Comparison of ENCODE assay signal across 8 cellular contexts in the genomic region with DNA sequence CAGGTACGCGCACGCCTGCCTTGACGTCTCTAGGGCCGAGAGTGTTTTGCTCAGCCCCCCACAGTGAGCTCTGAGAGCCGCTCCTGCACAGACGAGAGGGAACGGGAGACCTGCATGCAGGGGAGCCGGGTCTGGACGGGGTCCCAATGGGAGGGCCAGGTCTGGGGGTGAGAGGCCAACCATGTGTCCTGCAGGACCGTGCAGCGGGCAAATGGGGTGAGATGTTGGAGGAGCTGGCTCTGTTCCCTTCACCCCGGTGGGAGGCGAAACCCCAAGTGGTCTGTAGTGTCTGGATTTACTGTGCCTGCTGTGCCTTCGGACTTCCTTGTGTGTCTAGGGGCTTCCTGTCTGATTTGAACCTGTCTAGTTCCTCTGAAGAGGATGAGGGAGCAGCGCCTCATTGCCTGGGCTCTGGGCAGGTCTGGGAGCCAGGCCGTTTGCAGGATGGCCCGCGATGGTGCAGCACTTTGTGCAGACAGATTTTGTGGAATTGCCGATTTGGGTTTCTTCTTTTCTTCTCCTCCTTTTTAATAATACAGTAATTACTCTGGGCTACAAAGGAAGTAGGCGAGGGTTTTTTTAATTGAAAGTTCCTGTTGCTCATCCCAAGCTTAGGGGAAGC. TPM values are rescaled to one million over a fixed set of nuclear protein-coding genes. Genes with fewer than 3 reads are reported as not detected.
A peak's percentile ranks its signal among the peaks of the same experiment; 100 is the strongest.
DNase-seq lines count a peak whose midpoint lies in the region; ATAC-seq and TF ChIP-seq lines count a peak whose summit lies in the region.

No MANE protein-coding gene starts in this region.

- H4K20me1 ChIP-seq in DOHH2 (ENCODE audit: control insufficient read depth, insufficient read depth, low read depth, low read length) = peaks cover 23% of the 10 kb centered on the region; the same call in 1 of the 2 replicates

- H3K27ac ChIP-seq in DOHH2 (ENCODE audit: low read depth, low read length) (peak overlapping the region; percentile 81), duodenal mucosa (ENCODE audit: low read depth, low read length) (peak overlapping the region; percentile 25), neuronal stem cell (replicated peaks; ENCODE audit: low read length) (peak overlapping the region; percentile 87)

- no peaks in the 10 kb centered on the region for H3K27me3 ChIP-seq in DOHH2 (ENCODE audit: control insufficient read depth, low read length)
- H3K27me3 ChIP-seq in duodenal mucosa (ENCODE audit: control insufficient read depth in 1 of 2, insufficient read depth in 2 of 2, low read length in 2 of 2) = no peaks in the 10 kb centered on the region
- H3K27me3 ChIP-seq in neuronal stem cell (ENCODE audit: control insufficient read depth in 3 of 3, insufficient read depth in 3 of 3, low read depth in 1 of 3, low read length in 3 of 3) = no peaks in the 10 kb centered on the region

- H3K23ac ChIP-seq in neuronal stem cell (ENCODE audit: low read depth, low read length, poor library complexity) = peak overlapping the region; percentile 99

- peaks cover 64% of the 10 kb centered on the region for H3K79me2 ChIP-seq in DOHH2 (ENCODE audit: control insufficient read depth, low read length)

- no peak for TF ChIP-seq CTCF in DOHH2 (IDR thresholded peaks at IDR 0.05; ENCODE audit: low read depth, low read length, poor library complexity, severe bottlenecking)

- no peaks in the 10 kb centered on the region for H3K9me2 ChIP-seq in DOHH2 (replicated peaks; ENCODE audit: control insufficient read depth, low read length)

- H2BK12ac ChIP-seq in neuronal stem cell (ENCODE audit: low read length) = no peak overlapping the region

- H2AFZ ChIP-seq in neuronal stem cell (ENCODE audit: low read length) = no peak overlapping the region

- H2BK120ac ChIP-seq in neuronal stem cell (ENCODE audit: low read depth, low read length) = no peak overlapping the region

- DNase-seq in MV-4-11 (lab: John Stamatoyannopoulos, UW) = peak; percentile 38
- DNase-seq in neuronal stem cell (ENCODE audit: low spot score) = no peak
- no peak for DNase-seq in stimulated activated CD4-positive, alpha-beta T cell treated with anti-CD3 and anti-CD28 coated beads, Interleukin-15, amount 100 ng/mL, for 24 hours
- no peak for DNase-seq in AG20443 (ENCODE audit: low spot score)
- DNase-seq in stimulated activated CD4-positive, alpha-beta T cell treated with anti-CD3 and anti-CD28 coated beads, Interleukin-2, amount 100 ng/mL, for 48 hours = no peak

- H4K91ac ChIP-seq in neuronal stem cell (ENCODE audit: low read depth, low read length, poor library complexity) = no peak overlapping the region

- peak overlapping the region; percentile 96 for H2BK5ac ChIP-seq in neuronal stem cell (ENCODE audit: low read length)

- no peak for ATAC-seq in HG03196 (IDR thresholded peaks at IDR 0.05; ENCODE audit: unreplicated experiment)

- H4K8ac ChIP-seq in neuronal stem cell (ENCODE audit: low read depth, low read length) = no peak overlapping the region

- H3F3A ChIP-seq in DOHH2 (ENCODE audit: control insufficient read depth, insufficient read depth) = peaks cover 9% of the 10 kb centered on the region

- H3K9me3 ChIP-seq in DOHH2 (ENCODE audit: control insufficient read depth, insufficient read depth, low read length) = no peaks in the 10 kb centered on the region
- no peaks in the 10 kb centered on the region for H3K9me3 ChIP-seq in duodenal mucosa (ENCODE audit: control insufficient read depth in 1 of 2, low read length in 2 of 2)
- no peaks in the 10 kb centered on the region for H3K9me3 ChIP-seq in neuronal stem cell (replicated peaks in 1 of 2; ENCODE audit: control insufficient read depth in 2 of 2, insufficient read depth in 1 of 2, low read depth in 1 of 2, low read length in 2 of 2)

- peaks cover 8% of the 10 kb centered on the region for H3K36me3 ChIP-seq in DOHH2 (ENCODE audit: control insufficient read depth, low read length)
- H3K36me3 ChIP-seq in duodenal mucosa (ENCODE audit: control insufficient read depth in 1 of 2, insufficient read depth in 2 of 2, low read length in 2 of 2) = no peaks in the 10 kb centered on the region
- H3K36me3 ChIP-seq in neuronal stem cell (replicated peaks in 1 of 2; ENCODE audit: control insufficient read depth in 2 of 2, insufficient read depth in 2 of 2, low read length in 2 of 2) = peaks cover 0 to 13% of the 10 kb centered on the region in 2 donors

- H3K4me1 ChIP-seq in DOHH2 (ENCODE audit: control insufficient read depth, low read length) (peaks cover 26% of the 10 kb centered on the region), duodenal mucosa (ENCODE audit: control insufficient read depth in 1 of 2, insufficient read depth in 2 of 2, low read length in 2 of 2) (peaks cover 17 to 34% of the 10 kb centered on the region in 2 donors), neuronal stem cell (ENCODE audit: control insufficient read depth in 2 of 2, insufficient read depth in 1 of 2, low read depth in 1 of 2, low read length in 2 of 2) (peaks cover 14 to 21% of the 10 kb centered on the region in 2 donors)

- peak overlapping the region; percentile 95 for H3K4me2 ChIP-seq in DOHH2 (ENCODE audit: low read length)
- H3K4me2 ChIP-seq in neuronal stem cell (ENCODE audit: insufficient read depth, low read length, poor library complexity, severe bottlenecking) = peak overlapping the region; percentile 97

- H2AK5ac ChIP-seq in neuronal stem cell (ENCODE audit: low read depth, low read length) = peak overlapping the region; percentile 94

- no peak overlapping the region for H2BK15ac ChIP-seq in neuronal stem cell (ENCODE audit: low read length)

- peaks cover 27% of the 10 kb centered on the region for H3K79me1 ChIP-seq in neuronal stem cell (ENCODE audit: low read depth, low read length)

- H3K18ac ChIP-seq in neuronal stem cell (ENCODE audit: low read length) = peak overlapping the region; percentile 82

- H3K9ac ChIP-seq in duodenal mucosa (ENCODE audit: low read depth in 1 of 2, low read length in 2 of 2) (peak overlapping the region; percentile 76 to 83), neuronal stem cell (ENCODE audit: low read depth, low read length, poor library complexity) (peak overlapping the region; percentile 82)

- peak overlapping the region; percentile 10 for H3K4ac ChIP-seq in neuronal stem cell (ENCODE audit: low read length)

- H3K4me3 ChIP-seq in DOHH2 (ENCODE audit: low read length) = peak overlapping the region; percentile 99
- H3K4me3 ChIP-seq in duodenal mucosa (ENCODE audit: low read depth in 1 of 2, low read length in 2 of 2) = peak overlapping the region; percentile 82 to 97
- peak overlapping the region; percentile 82 to 96 for H3K4me3 ChIP-seq in neuronal stem cell (ENCODE audit: low read length in 2 of 2)

- H3K14ac ChIP-seq in neuronal stem cell (ENCODE audit: low read length) = no peak overlapping the region

- no CpG with 5 or more reads among the region's 21 CpGs for WGBS in neuronal stem cell (ENCODE audit: extremely low coverage in 2 of 2, insufficient read length in 2 of 2, insufficient replicate concordance in 1 of 2), 2 donors

RNA-seq across cellular contexts. Expression of gene CSNK1G2, which starts 2.1 kb away (rescaled TPM):
- polyA plus RNA-seq in neuronal stem cell (2013, experiment 1 of 2) = 162 TPM
- 157 TPM for polyA plus RNA-seq in neuronal stem cell (2013, experiment 2 of 2)

RNA-seq across cellular contexts. Expression of gene ADAT3, which starts 37.8 kb away (rescaled TPM):
- polyA plus RNA-seq in neuronal stem cell (2013, experiment 1 of 2) = 4.4 TPM
- 3.8 TPM for polyA plus RNA-seq in neuronal stem cell (2013, experiment 2 of 2)

RNA-seq across cellular contexts. Expression of gene SCAMP4, which starts 37.8 kb away (rescaled TPM):
- polyA plus RNA-seq in neuronal stem cell (2013, experiment 1 of 2) = 49.3 TPM
- polyA plus RNA-seq in neuronal stem cell (2013, experiment 2 of 2) = 49.1 TPM

RNA-seq across cellular contexts. Expression of gene ABHD17A, which starts 57.7 kb away (rescaled TPM):
- 44.4 TPM for polyA plus RNA-seq in neuronal stem cell (2013, experiment 1 of 2)
- 44.1 TPM for polyA plus RNA-seq in neuronal stem cell (2013, experiment 2 of 2)

Comparison
In these comparisons a context has a peak if more than half of its experiments do, and no peak if none do; other contexts are left out.
1. H3K27ac ChIP-seq: peak in every context shown above with its lines; median percentile 87 in neuronal stem cell; 81 in DOHH2; 25 in duodenal mucosa.